In genomic region chr7:4972446-4972845, GRCh38 we compare ENCODE assay signal across 15 cellular contexts. TPM values are rescaled to one million over a fixed set of nuclear protein-coding genes. Genes with fewer than 3 reads are reported as not detected.
"Had no signal": no experiment of that assay in that cellular context is flagged by ENCODE, and none has a peak within 500 bp of the region (broad histone marks: within the 10 kb centered on the region; RNA-seq: fewer than 3 reads in every experiment).

No MANE protein-coding gene starts in this region.

RNA-seq across cellular contexts. Expression of gene MMD2, which starts 13.5 kb away (rescaled TPM):
- total RNA-seq: activated B cell treated with CpG ODN at 0.5 μM for 24 hours; activated CD4-positive, alpha-beta memory T cell treated with anti-CD3 and anti-CD28 coated beads for 36 hours; activated CD4-positive, alpha-beta memory T cell treated with anti-CD3 and anti-CD28 coated beads, Interleukin-2, amount 10 ng/mL, durations not matched to agents 7 days and 5 days; activated CD4-positive, alpha-beta T cell treated with anti-CD3 and anti-CD28 coated beads for 36 hours; activated CD4-positive, alpha-beta T cell treated with anti-CD3 and anti-CD28 coated beads, Interleukin-2, amount 10 ng/mL, durations not matched to agents 24 days and 14 days; activated CD4-positive, alpha-beta T cell treated with anti-CD3 and anti-CD28 coated beads, Interleukin-2, amount 10 ng/mL, durations not matched to agents 7 days and 5 days; activated CD8-positive, alpha-beta memory T cell treated with anti-CD3 and anti-CD28 coated beads for 36 hours; activated CD8-positive, alpha-beta memory T cell treated with anti-CD3 and anti-CD28 coated beads, Interleukin-2, amount 10 ng/mL, durations not matched to agents 7 days and 5 days; activated CD8-positive, alpha-beta T cell treated with anti-CD3 and anti-CD28 coated beads for 36 hours; activated CD8-positive, alpha-beta T cell treated with anti-CD3 and anti-CD28 coated beads, Interleukin-2, amount 10 ng/mL, durations not matched to agents 7 days and 5 days; T-cell; T-helper 1 cell treated with Interleukin-12 subunit alpha and Interleukin-12 subunit beta and Interleukin-4 antibody, amounts not matched to agents 30 ng/mL and 1 ng/mL, for 36 hours; T-helper 17 cell; T-helper 2 cell treated with Interferon-gamma antibody and Interleukin-4, amounts not matched to agents 100 ng/mL and 5 ng/mL, for 36 hours; WTC11 had no signal
